Comparison of ENCODE assay signal across 16 cellular contexts in the genomic region with DNA sequence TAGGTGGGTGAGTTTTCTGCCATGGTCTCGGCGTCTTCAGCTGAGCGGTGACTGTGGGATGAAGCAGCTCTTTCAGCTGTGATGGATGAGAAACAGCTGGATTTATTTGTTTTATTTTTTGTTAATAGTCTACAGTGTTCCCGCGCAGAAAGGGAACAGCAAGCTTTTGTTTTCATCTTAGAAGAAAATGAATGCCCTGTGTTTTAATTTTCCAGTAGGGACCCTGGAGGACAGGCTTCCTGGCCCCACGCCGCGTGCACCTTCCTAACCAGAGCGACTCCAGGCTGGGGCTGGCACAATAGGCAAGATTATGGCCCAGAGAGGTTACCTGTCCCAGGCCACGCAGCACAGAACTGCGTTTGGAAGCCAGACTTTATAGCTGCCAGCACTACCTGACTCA.
"Had no signal": no experiment of that assay in that cellular context is flagged by ENCODE, and none has a peak within 500 bp of the region (broad histone marks: within the 10 kb centered on the region; RNA-seq: fewer than 3 reads in every experiment).

No MANE protein-coding gene starts in this region.

- H3K27ac ChIP-seq: adrenal gland, neutrophil, testis had no signal

- H3K4me3 Mint-ChIP-seq: naive thymus-derived CD4-positive, alpha-beta T cell had no signal

- H3K36me3 ChIP-seq: neutrophil had no signal

- H3K4me1 ChIP-seq: adrenal gland, body of pancreas, testis had no signal

- H3K27me3 Mint-ChIP-seq: naive thymus-derived CD4-positive, alpha-beta T cell had no signal

- H3K4me1 Mint-ChIP-seq: naive thymus-derived CD4-positive, alpha-beta T cell had no signal

- H3K36me3 Mint-ChIP-seq: naive thymus-derived CD4-positive, alpha-beta T cell had no signal

- H3K27me3 ChIP-seq: adrenal gland, body of pancreas, neutrophil, testis had no signal

- H3K4me3 ChIP-seq: adrenal gland, body of pancreas, testis had no signal

- DNase-seq: activated CD4-positive, alpha-beta T cell treated with anti-CD3 and anti-CD28 coated beads, Interleukin-2, amount 50 U/mL, for 4 hours; activated naive CD4-positive, alpha-beta T cell treated with anti-CD3 and anti-CD28 coated beads, Interleukin-2, amount 50 U/mL, for 16 hours; activated T-cell treated with anti-CD3 and anti-CD28 coated beads, Interleukin-2, amount 50 U/mL, for 1 hour; adrenal gland; dermis blood vessel endothelial cell; naive thymus-derived CD4-positive, alpha-beta T cell; posterior cingulate gyrus; stimulated activated CD4-positive, alpha-beta T cell treated with anti-CD3 and anti-CD28 coated beads, Interleukin-2, amount 100 ng/mL, for 48 hours; stimulated activated naive CD8-positive, alpha-beta T cell treated with anti-CD3 and anti-CD28 coated beads, Interleukin-15, Interleukin-2, amounts not matched to agents 100 U/mL and 50 U/mL, for 24 hours; T-helper 2 cell; testis had no signal

- H3K9me3 Mint-ChIP-seq: naive thymus-derived CD4-positive, alpha-beta T cell had no signal

- ATAC-seq: activated CD4-positive, CD25-positive, alpha-beta regulatory T cell treated with anti-CD3 and anti-CD28 coated beads, Interleukin-2, amount 50 U/mL, for 24 hours; body of pancreas; esophagus mucosa; naive thymus-derived CD4-positive, alpha-beta T cell; right cardiac atrium; stimulated activated naive CD8-positive, alpha-beta T cell treated with anti-CD3 and anti-CD28 coated beads, Interleukin-15, Interleukin-2, amounts not matched to agents 100 U/mL and 50 U/mL, for 24 hours had no signal

- H3K9me3 ChIP-seq: adrenal gland, body of pancreas, neutrophil, testis had no signal
